Comparison of ENCODE assay signal across 9 cellular contexts in genomic region chr2:237859082-237859433, GRCh38. TPM values are rescaled to one million over a fixed set of nuclear protein-coding genes. Genes with fewer than 3 reads are reported as not detected.
DNase-seq lines count a peak whose midpoint lies in the region; ATAC-seq and TF ChIP-seq lines count a peak whose summit lies in the region.
"Had no signal": no experiment of that assay in that cellular context is flagged by ENCODE, and none has a peak within 500 bp of the region (broad histone marks: within the 10 kb centered on the region; RNA-seq: fewer than 3 reads in every experiment).

No MANE protein-coding gene starts in this region.

- peaks cover 18% of the 10 kb centered on the region for H3K36me3 ChIP-seq in MG63

- no peak for DNase-seq in AG04450 (ENCODE audit: low read depth, low spot score)
- DNase-seq in MG63 = no peak
- no peak for DNase-seq in endothelial cell (ENCODE audit: low spot score)
- no peak for DNase-seq in neural crest cell (ENCODE audit: low read depth, low spot score)
- no peak for DNase-seq in EL
- no peak for DNase-seq in NCI-H345 (lab: John Stamatoyannopoulos, UW)
- DNase-seq: effector CD8-positive, alpha-beta T cell had no signal

- H3K4me3 ChIP-seq in AG04450 (ENCODE audit: low read depth, low read length) (peak overlapping the region; percentile 43), MG63 (peak overlapping the region; percentile 72)

- H3K27ac Mint-ChIP-seq in endothelial cell (ENCODE audit: unreplicated experiment) (no peak overlapping the region), neural crest cell (ENCODE audit: unreplicated experiment) (no peak overlapping the region)

- H3K9me3 ChIP-seq in AG04450 (ENCODE audit: control insufficient read depth, insufficient read depth, low read length) (no peaks in the 10 kb centered on the region), MG63 (no peaks in the 10 kb centered on the region)

- peaks cover 4% of the 10 kb centered on the region for H3K27me3 ChIP-seq in AG04450 (ENCODE audit: control insufficient read depth, insufficient read depth, low read length)
- no peaks in the 10 kb centered on the region for H3K27me3 ChIP-seq in MG63

- ATAC-seq in HG02759 (IDR thresholded peaks at IDR 0.05; ENCODE audit: unreplicated experiment) = no peak
- no peak for ATAC-seq in HG03521 (IDR thresholded peaks at IDR 0.05; ENCODE audit: unreplicated experiment)

- CTCF ChIA-PET in AG04450 (lab: Charles Lee) = interaction anchor here (0.5 to 5.9 kb wide), 12 partner anchors 119 to 405 kb away, joined by 3 to 50 read pairs (median 3); no protein-coding TSS in a partner anchor

- POLR2A ChIA-PET in AG04450 (lab: Yijun Ruan, JAX) = interaction anchor here (0.9 kb wide), 1 partner anchor 202 kb away, joined by 3 read pairs; the partner anchor contains the start of gene SCLY

- H3K9me3 Mint-ChIP-seq in endothelial cell (ENCODE audit: unreplicated experiment) = no peaks in the 10 kb centered on the region
- no peaks in the 10 kb centered on the region for H3K9me3 Mint-ChIP-seq in neural crest cell

- H3K27me3 Mint-ChIP-seq in endothelial cell (ENCODE audit: unreplicated experiment) (peaks cover 10% of the 10 kb centered on the region), neural crest cell (ENCODE audit: low read depth) (peaks cover 61% of the 10 kb centered on the region)

- TF ChIP-seq CTCF in AG04450 (IDR thresholded peaks at IDR 0.05; ENCODE audit: low read depth, low read length) = no peak
- TF ChIP-seq CTCF in endothelial cell (IDR thresholded peaks at IDR 0.05; ENCODE audit: unreplicated experiment) = no peak
- TF ChIP-seq CTCF in neural crest cell (conservative IDR thresholded peaks at IDR 0.05) = no peak

- no peak overlapping the region for H3K27ac ChIP-seq in AG04450 (ENCODE audit: low read depth, low read length)

- H3K36me3 Mint-ChIP-seq in endothelial cell (ENCODE audit: low read depth, unreplicated experiment) = no peaks in the 10 kb centered on the region
- H3K36me3 Mint-ChIP-seq in neural crest cell (ENCODE audit: low read depth) = no peaks in the 10 kb centered on the region

- peak overlapping the region; percentile 37 for H3K4me3 Mint-ChIP-seq in endothelial cell (ENCODE audit: unreplicated experiment)
- peak overlapping the region; percentile 87 for H3K4me3 Mint-ChIP-seq in neural crest cell

- H3K4me1 Mint-ChIP-seq in endothelial cell (ENCODE audit: unreplicated experiment) (peaks cover 11% of the 10 kb centered on the region), neural crest cell (peaks cover 28% of the 10 kb centered on the region)

RNA-seq across cellular contexts. Expression of gene RAMP1, which starts 0.4 kb away (rescaled TPM):
- polyA plus RNA-seq in AG04450 (2011; rRNA removed) = 26.5 and 47.7 TPM in 2 replicates
- polyA minus RNA-seq in AG04450 (2011; rRNA and poly(A)+ RNA removed) = 5.9 and 6.7 TPM in 2 replicates
- total RNA-seq in MG63 (2014; rRNA removed; shearing (Covaris generic); ENCODE audit: low replicate concordance) = 125 and 192 TPM in 2 replicates
- total RNA-seq in endothelial cell (ENCODE audit: unreplicated experiment) (2.2 TPM), neural crest cell (0.58 and 0.91 TPM in 2 replicates)

Comparison
In these comparisons a context has a peak if more than half of its experiments do, and no peak if none do; other contexts are left out.
1. RNA of gene RAMP1, which starts 0.4 kb away (total RNA-seq): 125 to 192 TPM in MG63; 2.2 TPM in endothelial cell (single experiment) and 0.58 to 0.91 TPM in neural crest cell; every median in the first group is over 10 times any median in the second.